Comparison of ENCODE assay signal across 25 cellular contexts in genomic region chr13:85653681-85654080, GRCh38.
"Had no signal": no experiment of that assay in that cellular context is flagged by ENCODE, and none has a peak within 500 bp of the region (broad histone marks: within the 10 kb centered on the region; RNA-seq: fewer than 3 reads in every experiment).

No MANE protein-coding gene starts in this region.

- DNase-seq: effector memory CD8-positive, alpha-beta T cell; erythroblast; esophagus squamous epithelium; foreskin melanocyte; glutamatergic neuron; heart right ventricle; hippocampal formation; left cardiac atrium; mucosa of descending colon; naive B cell; right lobe of liver; small intestine; stimulated activated CD4-positive, alpha-beta T cell treated with anti-CD3 and anti-CD28 coated beads, Interleukin-12 subunit alpha, Interleukin-12 subunit beta, amount 100 ng/mL, for 4 hours; stimulated activated CD4-positive, alpha-beta T cell treated with anti-CD3 and anti-CD28 coated beads, Interleukin-1b, Interleukin-23, amount 100 ng/mL, for 48 hours; stimulated activated CD4-positive, alpha-beta T cell treated with anti-CD3 and anti-CD28 coated beads, Interleukin-4, amount 100 ng/mL, for 1 hour; stimulated activated CD8-positive, alpha-beta memory T cell treated with anti-CD3 and anti-CD28 coated beads, Interleukin-4, amount 100 ng/mL, for 48 hours; stimulated activated naive CD4-positive, alpha-beta T cell; stimulated activated naive CD8-positive, alpha-beta T cell treated with anti-CD3 and anti-CD28 coated beads, Interleukin-15, amount 100 ng/mL, for 72 hours; transverse colon had no signal

- H3K79me2 ChIP-seq: parathyroid adenoma had no signal

- H3K4me3 ChIP-seq: esophagus squamous epithelium, heart right ventricle, left lung, mucosa of descending colon, neural progenitor cell, right lobe of liver, suprapubic skin, transverse colon, vagina had no signal

- H3K27me3 ChIP-seq: esophagus squamous epithelium, heart right ventricle, left lung, neural progenitor cell, right lobe of liver, suprapubic skin, transverse colon, vagina had no signal

- ATAC-seq: effector memory CD8-positive, alpha-beta T cell; heart right ventricle; left cardiac atrium; left lung; mucosa of descending colon; natural killer cell treated with Interleukin-12 subunit alpha and Interleukin-12 subunit beta and Interleukin-15 and Interleukin-18, amount 100 ng/mL, for 72 hours; right lobe of liver; stimulated activated naive CD8-positive, alpha-beta T cell treated with anti-CD3 and anti-CD28 coated beads, Interleukin-15, amount 100 ng/mL, for 72 hours had no signal

- H3K9ac ChIP-seq: neural progenitor cell, parathyroid adenoma had no signal

- H2AFZ ChIP-seq: neural progenitor cell, parathyroid adenoma had no signal

- H3K4me2 ChIP-seq: neural progenitor cell had no signal

- H3K27ac ChIP-seq: esophagus squamous epithelium, heart right ventricle, left lung, neural progenitor cell, parathyroid adenoma, right lobe of liver, suprapubic skin, transverse colon, vagina had no signal

- H3K9me3 ChIP-seq: esophagus squamous epithelium, left lung, mucosa of descending colon, right lobe of liver, suprapubic skin, transverse colon, vagina had no signal

- H3K4me1 ChIP-seq: heart right ventricle, left lung, neural progenitor cell, parathyroid adenoma, right lobe of liver, suprapubic skin, vagina had no signal

- H3K36me3 ChIP-seq: esophagus squamous epithelium, heart right ventricle, left lung, neural progenitor cell, right lobe of liver, suprapubic skin, transverse colon, vagina had no signal
